Comparison of ENCODE assay signal across 19 cellular contexts in genomic region chr16:49546735-49547134, GRCh38.
DNase-seq lines count a peak whose midpoint lies in the region; TF ChIP-seq lines count a peak whose summit lies in the region.
"Had no signal": no experiment of that assay in that cellular context is flagged by ENCODE, and none has a peak within 500 bp of the region (broad histone marks: within the 10 kb centered on the region; RNA-seq: fewer than 3 reads in every experiment).

No MANE protein-coding gene starts in this region.

- H3K27me3 ChIP-seq in H7 (ENCODE audit: control insufficient read depth, insufficient read depth, low read length) (no peaks in the 10 kb centered on the region), neural progenitor cell (no peaks in the 10 kb centered on the region), vagina (no peaks in the 10 kb centered on the region), HAP-1 (ENCODE audit: low read depth) (no peaks in the 10 kb centered on the region), PC-9 (ENCODE audit: insufficient read depth, low read depth) (peaks cover 76% of the 10 kb centered on the region)
- H3K27me3 ChIP-seq: BLaER1 treated with 17β-estradiol and CSF1 and Interleukin-3, amounts not matched to agents 10 nM and 100 nM had no signal

- H3K9me3 Mint-ChIP-seq in brain = no peaks in the 10 kb centered on the region
- H3K9me3 Mint-ChIP-seq in neural progenitor cell = no peaks in the 10 kb centered on the region
- H3K9me3 Mint-ChIP-seq: CD4-positive, alpha-beta T cell had no signal

- H3K27ac Mint-ChIP-seq in brain (peak overlapping the region in 3 of 5 experiments; percentile 14 to 63 (median 56)), neural progenitor cell (no peak overlapping the region)
- H3K27ac Mint-ChIP-seq: B cell; CD4-positive, alpha-beta T cell; CD8-positive, alpha-beta T cell had no signal

- H4K20me1 ChIP-seq in neural progenitor cell (ENCODE audit: low read depth) (peaks cover 92% of the 10 kb centered on the region), PC-9 (ENCODE audit: insufficient read depth) (no peaks in the 10 kb centered on the region)

- H3K4me1 Mint-ChIP-seq in brain = peaks cover 99% of the 10 kb centered on the region
- H3K4me1 Mint-ChIP-seq in neural progenitor cell = peaks cover 84% of the 10 kb centered on the region
- H3K4me1 Mint-ChIP-seq: B cell had no signal

- H3K36me3 Mint-ChIP-seq in brain = no peaks in the 10 kb centered on the region
- H3K36me3 Mint-ChIP-seq in neural progenitor cell = peaks cover 3% of the 10 kb centered on the region
- H3K36me3 Mint-ChIP-seq: CD8-positive, alpha-beta T cell had no signal

- H3K9me3 ChIP-seq in neural progenitor cell (ENCODE audit: low read depth) (no peaks in the 10 kb centered on the region), vagina (no peaks in the 10 kb centered on the region), HAP-1 (no peaks in the 10 kb centered on the region), PC-9 (ENCODE audit: insufficient read depth, low read depth) (no peaks in the 10 kb centered on the region)
- H3K9me3 ChIP-seq: A549, Caco-2 had no signal

- CTCF ChIA-PET in PC-9 (lab: Charles Lee) = no interaction called here

- no peak overlapping the region for H3K9ac ChIP-seq in neural progenitor cell
- H3K9ac ChIP-seq: BLaER1 treated with 17β-estradiol and CSF1 and Interleukin-3, amounts not matched to agents 10 nM and 100 nM had no signal

- DNase-seq in H7 (peak; percentile 39), neural progenitor cell (ENCODE audit: low spot score) (peak; percentile 51), vagina (ENCODE audit: extremely low spot score in 2 of 2) (no peak), HAP-1 (ENCODE audit: low spot score in 2 of 2) (no peak), PC-9 (no peak)
- DNase-seq in stimulated activated CD8-positive, alpha-beta memory T cell treated with anti-CD3 and anti-CD28 coated beads, Interleukin-4, amount 100 ng/mL, for 48 hours = no peak
- DNase-seq: AML-193; Caco-2; Calu3; CD4-positive, alpha-beta T cell; CD8-positive, alpha-beta T cell; DMS79 treated with DMSO at 0.1 percent for 48 hours; GF-D8 had no signal

- H3K4me2 ChIP-seq in neural progenitor cell (peak overlapping the region; percentile 47), PC-9 (no peak overlapping the region)
- H3K4me2 ChIP-seq: A549; BLaER1 treated with 17β-estradiol and CSF1 and Interleukin-3, amounts not matched to agents 10 nM and 100 nM had no signal

- no peak overlapping the region for H2AFZ ChIP-seq in neural progenitor cell (replicated peaks)
- H2AFZ ChIP-seq in PC-9 = no peak overlapping the region

- intact Hi-C loops in vagina (cut with DNase I) (no loop called here), PC-9 (cut with micrococcal nuclease; ENCODE audit: unreplicated experiment) (no loop called here)

- H3K79me2 ChIP-seq in neural progenitor cell (ENCODE audit: low read depth) (peaks cover 6% of the 10 kb centered on the region), PC-9 (ENCODE audit: low read depth) (no peaks in the 10 kb centered on the region)

- H3K36me3 ChIP-seq in H7 (replicated peaks; ENCODE audit: control insufficient read depth, insufficient read depth, low read length) (no peaks in the 10 kb centered on the region), neural progenitor cell (no peaks in the 10 kb centered on the region), vagina (no peaks in the 10 kb centered on the region), HAP-1 (replicated peaks) (no peaks in the 10 kb centered on the region), PC-9 (ENCODE audit: low read depth) (no peaks in the 10 kb centered on the region)

- BruUV-seq in PC-9 (replicated peaks; lab: Mats Ljungman, UMichigan) = no TSS peak

- in situ Hi-C loops in HAP-1 (cut with MboI; ENCODE audit: low sequenced_read_pairs) = no loop called here

- H3K4me1 ChIP-seq in neural progenitor cell (peaks cover 50% of the 10 kb centered on the region), vagina (peaks cover 36% of the 10 kb centered on the region), HAP-1 (peaks cover 8% of the 10 kb centered on the region), PC-9 (replicated peaks; ENCODE audit: insufficient read depth) (no peaks in the 10 kb centered on the region)
- H3K4me1 ChIP-seq: Caco-2 had no signal

- TF ChIP-seq CTCF in brain (conservative IDR thresholded peaks at IDR 0.05) = no peak
- TF ChIP-seq CTCF in neural progenitor cell (IDR thresholded peaks at IDR 0.05) = no peak
- no peak for TF ChIP-seq CTCF in vagina (IDR thresholded peaks at IDR 0.05)
- no peak for TF ChIP-seq CTCF in PC-9 (conservative IDR thresholded peaks at IDR 0.05)

- POLR2A ChIA-PET in PC-9 (lab: Charles Lee; ENCODE audit: unreplicated experiment) = no interaction called here

- peaks cover 27% of the 10 kb centered on the region for H3F3A ChIP-seq in neural progenitor cell (ENCODE audit: low read depth)
- H3F3A ChIP-seq in PC-9 (ENCODE audit: insufficient read depth, low read depth) = no peaks in the 10 kb centered on the region

- H3K4me3 ChIP-seq in H7 (ENCODE audit: insufficient read depth, low read depth, low read length) (no peak overlapping the region), neural progenitor cell (no peak overlapping the region), vagina (no peak overlapping the region), HAP-1 (no peak overlapping the region), PC-9 (no peak overlapping the region)
- H3K4me3 ChIP-seq: A549; BLaER1 treated with 17β-estradiol and CSF1 and Interleukin-3, amounts not matched to agents 10 nM and 100 nM had no signal

- H3K27ac ChIP-seq in neural progenitor cell = no peak overlapping the region
- H3K27ac ChIP-seq in vagina = peak overlapping the region; percentile 52
- H3K27ac ChIP-seq in PC-9 = no peak overlapping the region
- H3K27ac ChIP-seq: 22Rv1; A549; BLaER1 treated with 17β-estradiol and CSF1 and Interleukin-3, amounts not matched to agents 10 nM and 100 nM; C4-2B had no signal

- H3K9me2 ChIP-seq in PC-9 (ENCODE audit: insufficient read depth) = no peaks in the 10 kb centered on the region

- H3K4me3 Mint-ChIP-seq in brain = no peak overlapping the region
- no peak overlapping the region for H3K4me3 Mint-ChIP-seq in neural progenitor cell
- H3K4me3 Mint-ChIP-seq: B cell; CD4-positive, alpha-beta T cell; CD8-positive, alpha-beta T cell had no signal

- no peak for TF ChIP-seq POLR2A in vagina (IDR thresholded peaks at IDR 0.05)

- peaks cover 13% of the 10 kb centered on the region for H3K27me3 Mint-ChIP-seq in brain
- peaks cover 3% of the 10 kb centered on the region for H3K27me3 Mint-ChIP-seq in neural progenitor cell (ENCODE audit: insufficient read depth, low read depth)
- H3K27me3 Mint-ChIP-seq: CD4-positive, alpha-beta T cell had no signal

Comparison
In these comparisons a context has a peak if more than half of its experiments do, and no peak if none do; other contexts are left out.
1. DNase-seq: peak in H7 (single experiment) and neural progenitor cell (single experiment); none in vagina (0 of 2), stimulated activated CD8-positive, alpha-beta memory T cell treated with anti-CD3 and anti-CD28 coated beads, Interleukin-4, amount 100 ng/mL, for 48 hours (single experiment), HAP-1 (0 of 2) and PC-9 (0 of 2).